ENCODE assay signal across 1 cellular context in genomic region chr7:84022009-84022408, GRCh38.
TF ChIP-seq lines count a peak whose summit lies in the region.

No MANE protein-coding gene starts in this region.

TF ChIP-seq in GM23338, 12 proteins besides CTCF, POLR2A, EP300 and RAD21:
- TF ChIP-seq ZNF462 (CRISPR knock-in tag; IDR thresholded peaks at IDR 0.05), result no peak
- TF ChIP-seq EZH2phosphoT487 (IDR thresholded peaks at IDR 0.05; ENCODE audit: unreplicated experiment), result no peak
- no peak for TF ChIP-seq ZNF331 (CRISPR knock-in tag; IDR thresholded peaks at IDR 0.05; ENCODE audit: low read depth)
- no peak for TF ChIP-seq NANOG (IDR thresholded peaks at IDR 0.05; ENCODE audit: borderline replicate concordance)
- no peak for TF ChIP-seq JUNB (IDR thresholded peaks at IDR 0.05; ENCODE audit: unreplicated experiment)
